In the genomic region with DNA sequence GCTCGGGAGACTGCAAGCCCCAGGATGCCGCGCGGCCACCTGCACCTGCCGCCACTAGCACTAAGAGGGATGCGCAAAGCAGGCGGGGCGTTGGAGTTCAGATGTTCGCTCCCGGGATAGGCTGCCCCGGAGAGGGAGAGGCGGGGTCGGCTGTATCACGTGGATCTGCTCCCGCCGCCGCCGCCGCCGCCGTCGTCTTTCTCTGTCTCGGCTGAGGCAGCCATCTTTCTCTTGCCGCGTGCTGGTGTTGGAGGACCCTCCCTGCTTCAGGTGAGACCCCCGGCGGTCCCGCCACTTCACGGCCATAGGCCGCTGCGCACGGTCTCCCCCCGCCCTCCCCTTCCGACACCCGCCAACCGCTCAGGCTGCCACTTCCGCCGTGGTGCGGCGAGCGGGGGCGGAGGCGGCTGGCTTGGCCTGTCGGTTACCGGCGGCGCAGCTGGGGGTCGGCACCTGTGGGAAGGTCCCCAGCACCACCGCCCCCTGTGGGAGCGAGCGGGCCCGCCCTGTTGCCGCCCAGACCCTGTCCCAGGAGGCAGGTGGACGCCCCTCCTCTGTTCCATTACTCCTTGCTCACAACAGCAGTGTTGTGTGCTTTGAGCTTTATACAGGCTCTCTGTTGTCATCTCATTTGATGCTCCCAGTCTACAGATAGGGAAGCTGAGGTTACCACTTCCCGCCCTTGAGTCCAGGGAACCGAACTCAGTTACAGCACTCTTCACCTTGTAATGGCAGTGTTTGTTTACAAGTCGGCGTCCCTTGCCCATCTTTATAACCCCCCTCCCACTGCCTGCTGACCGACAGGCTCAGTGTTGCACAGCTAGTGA, we compare ENCODE assay signal across 8 cellular contexts. TPM values are rescaled to one million over a fixed set of nuclear protein-coding genes. Genes with fewer than 3 reads are reported as not detected.
DNase-seq lines count a peak whose midpoint lies in the region; ATAC-seq, FAIRE-seq and TF ChIP-seq lines count a peak whose summit lies in the region.

A gene (plus strand): TSS at position 186 of the 827 bp plus-strand sequence. CDS start 3,553 bp downstream, outside the sequence.

- TF ChIP-seq CTCF in parathyroid adenoma (IDR thresholded peaks at IDR 0.05) (no peak), tibial artery (IDR thresholded peaks at IDR 0.05) (no peak)

- H3K27me3 ChIP-seq in parathyroid adenoma (ENCODE audit: control insufficient read depth, insufficient read depth, low read length) (no peaks in the 10 kb centered on the region), tibial artery (no peaks in the 10 kb centered on the region)

- H3K9me3 ChIP-seq in parathyroid adenoma (ENCODE audit: control insufficient read depth, low read length) (no peaks in the 10 kb centered on the region), tibial artery (no peaks in the 10 kb centered on the region)

- peak; percentile 96 for FAIRE-seq in GM12891 (lab: Jason Lieb, UNC)

- H2AFZ ChIP-seq in parathyroid adenoma = peak within 1 kb of the TSS; percentile 86

- H3K4me2 ChIP-seq in parathyroid adenoma (ENCODE audit: low read length) = peak within 1 kb of the TSS; percentile 90

- intact Hi-C loops in Right ventricle myocardium inferior (cut with DNase I) (loop anchor here (5.0 to 10.0 kb wide), 2 partner anchors 179 to 1168 kb away; a partner anchor contains a TSS), tibial artery (cut with DNase I; ENCODE audit: low total_unique reads) (loop anchor here (5.0 to 10.0 kb wide), 2 partner anchors 311 to 1092 kb away; a partner anchor contains a TSS)

- ATAC-seq in HG02798 (IDR thresholded peaks at IDR 0.05; ENCODE audit: poor library complexity, unreplicated experiment) (peak; percentile 89), Right ventricle myocardium inferior (peak; percentile 98)
- peak; percentile 96 for ATAC-seq in activated naive CD8-positive, alpha-beta T cell treated with anti-CD3 and anti-CD28 coated beads, Interleukin-2, amount 50 U/mL, for 24 hours

- H3K4me1 ChIP-seq in parathyroid adenoma (peaks cover 3% of the 10 kb centered on the region), tibial artery (peaks cover 0 to 46% (median 31%) of the 10 kb centered on the region in 4 donors)

- H3K9ac ChIP-seq in parathyroid adenoma = peak within 1 kb of the TSS; percentile 40

- H3K4me3 Mint-ChIP-seq in activated naive CD8-positive, alpha-beta T cell treated with anti-CD3 and anti-CD28 coated beads, Interleukin-2, amount 50 U/mL, for 24 hours = peak within 1 kb of the TSS; percentile 94

- peak within 1 kb of the TSS; percentile 92 for H3K4me3 ChIP-seq in parathyroid adenoma (ENCODE audit: low read depth, low read length)
- peak within 1 kb of the TSS; percentile 87 to 90 for H3K4me3 ChIP-seq in tibial artery

- H3K4me1 Mint-ChIP-seq in activated naive CD8-positive, alpha-beta T cell treated with anti-CD3 and anti-CD28 coated beads, Interleukin-2, amount 50 U/mL, for 24 hours = peaks cover 55% of the 10 kb centered on the region

- TF ChIP-seq POLR2A in GM12891 (IDR thresholded peaks at IDR 0.05; ENCODE audit: low read depth, low read length) = peak; percentile 46

- DNase-seq in GM12891 (ENCODE audit: insufficient read length, low spot score) (peak; percentile 81), NCI-H1436 treated with DMSO at 0.1 percent for 48 hours (lab: John Stamatoyannopoulos, UW) (peak; percentile 86), T follicular helper cell (ENCODE audit: low read depth) (peak; percentile 90), Right ventricle myocardium inferior (ENCODE audit: missing footprints) (peak; percentile 99), tibial artery (peak; percentile 97)
- DNase-seq in activated naive CD8-positive, alpha-beta T cell treated with anti-CD3 and anti-CD28 coated beads, Interleukin-2, amount 50 U/mL, for 24 hours = peak; percentile 94

- H3K79me2 ChIP-seq in parathyroid adenoma = peaks cover 15% of the 10 kb centered on the region

- H3K27me3 Mint-ChIP-seq in activated naive CD8-positive, alpha-beta T cell treated with anti-CD3 and anti-CD28 coated beads, Interleukin-2, amount 50 U/mL, for 24 hours = no peaks in the 10 kb centered on the region

- no peaks in the 10 kb centered on the region for H3K9me3 Mint-ChIP-seq in activated naive CD8-positive, alpha-beta T cell treated with anti-CD3 and anti-CD28 coated beads, Interleukin-2, amount 50 U/mL, for 24 hours

- H3K36me3 Mint-ChIP-seq in activated naive CD8-positive, alpha-beta T cell treated with anti-CD3 and anti-CD28 coated beads, Interleukin-2, amount 50 U/mL, for 24 hours (ENCODE audit: low read depth) = peaks cover 27% of the 10 kb centered on the region

- peak within 1 kb of the TSS; percentile 98 for H3K27ac Mint-ChIP-seq in activated naive CD8-positive, alpha-beta T cell treated with anti-CD3 and anti-CD28 coated beads, Interleukin-2, amount 50 U/mL, for 24 hours

- H3K36me3 ChIP-seq in parathyroid adenoma (ENCODE audit: control insufficient read depth, insufficient read depth, low read length) (no peaks in the 10 kb centered on the region), tibial artery (peaks cover 12 to 25% (median 19%) of the 10 kb centered on the region in 3 donors)

- peak within 1 kb of the TSS; percentile 86 for H3K27ac ChIP-seq in parathyroid adenoma
- H3K27ac ChIP-seq in tibial artery = peak within 1 kb of the TSS; percentile 89 to 94

TF ChIP-seq in GM12891, 5 proteins besides CTCF, POLR2A, EP300 and RAD21:
- TF ChIP-seq POLR2AphosphoS5 (IDR thresholded peaks at IDR 0.05; ENCODE audit: low read depth, low read length) (peak; percentile 58; the same call in 1 of the 2 replicates), SPI1 (IDR thresholded peaks at IDR 0.05; ENCODE audit: low read depth, low read length) (peak; percentile 35; the same call in 1 of the 2 replicates), POU2F2 (IDR thresholded peaks at IDR 0.05; ENCODE audit: low read depth, low read length) (0 out of 2 replicates have a peak, but pooled peaks have one; percentile 4), TAF1 (IDR thresholded peaks at IDR 0.05; ENCODE audit: low read depth, low read length) (peak; percentile 74), PAX5 (IDR thresholded peaks at IDR 0.05; ENCODE audit: insufficient read depth, low read length, severe bottlenecking) (no peak)

RNA-seq across cellular contexts. Expression of the gene that starts here (rescaled TPM):
- polyA plus RNA-seq in GM12891 (2012; ENCODE audit: low read depth, missing spikeins) = 47.8 TPM
- 25.5 TPM for total RNA-seq in Right ventricle myocardium inferior

Comparison
In these comparisons a context has a peak if more than half of its experiments do, and no peak if none do; other contexts are left out.
1. Peak in every context shown above with its lines: DNase-seq, ATAC-seq, H3K4me3 ChIP-seq and H3K27ac ChIP-seq.